ENCODE assay signal across 8 cellular contexts in the genomic region with DNA sequence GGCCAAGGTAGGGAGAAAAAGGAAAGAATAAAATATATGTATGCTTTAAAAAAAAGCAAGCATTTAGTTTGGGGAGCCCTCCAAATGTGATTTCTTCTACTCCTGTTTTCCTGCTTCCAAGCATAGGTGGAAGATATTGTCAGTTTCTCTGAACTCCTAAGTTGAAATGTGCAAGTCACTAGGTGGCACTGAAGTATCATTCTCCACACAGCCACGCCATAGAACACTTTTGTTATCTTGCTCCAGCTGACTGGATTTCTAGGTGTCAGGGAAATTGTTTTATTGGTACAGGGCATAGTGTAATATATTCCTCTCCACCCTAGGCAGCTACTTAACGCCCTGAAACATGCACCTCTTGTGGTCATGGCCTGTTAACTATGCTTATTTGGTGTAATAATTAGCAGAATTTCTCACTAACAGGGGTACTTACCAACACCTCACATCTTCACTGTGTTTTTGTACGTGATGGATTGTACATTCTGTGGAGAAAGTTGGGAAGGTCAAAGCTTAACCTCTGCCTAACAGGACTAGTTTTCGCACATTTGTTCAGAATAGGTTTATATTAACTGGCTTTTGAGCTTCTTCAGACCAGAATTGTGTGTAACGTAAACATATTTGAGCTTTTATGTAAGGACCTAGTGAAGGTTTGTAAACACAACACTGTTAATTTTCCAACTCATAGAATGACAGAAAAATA.
A peak's percentile ranks its signal among the peaks of the same experiment; 100 is the strongest.
DNase-seq lines count a peak whose midpoint lies in the region; ATAC-seq and TF ChIP-seq lines count a peak whose summit lies in the region.

No MANE protein-coding gene starts in this region.

- CTCF ChIA-PET in HEK293T (lab: Yijun Ruan, JAX), result interaction anchor here (0.6 to 1.5 kb wide), 5 partner anchors 29 to 1183 kb away, joined by 3 to 4 read pairs (median 4); no protein-coding TSS in a partner anchor

- H3K27ac ChIP-seq in subcutaneous abdominal adipose tissue (ENCODE audit: low read depth, low read length), result peak overlapping the region; percentile 87

- no peak overlapping the region for H3K4me3 ChIP-seq in subcutaneous abdominal adipose tissue (ENCODE audit: low read depth in 1 of 5, low read length in 5 of 5)

- no peaks in the 10 kb centered on the region for H3K9me3 ChIP-seq in subcutaneous abdominal adipose tissue (ENCODE audit: control insufficient read depth in 5 of 5, low read length in 5 of 5)

- no peak for ATAC-seq in HG03039 (IDR thresholded peaks at IDR 0.05; ENCODE audit: unreplicated experiment)

- DNase-seq in Daoy (ENCODE audit: low read depth), result peak; percentile 67
- peak; percentile 57 for DNase-seq in HEK293T (ENCODE audit: extremely low spot score)
- peak; percentile 79 for DNase-seq in NCI-H2171 treated with DMSO at 0.1 percent for 48 hours (lab: John Stamatoyannopoulos, UW)
- peak; percentile 88 for DNase-seq in astrocyte of the hippocampus (ENCODE audit: low read depth, low spot score)
- peak; percentile 55 for DNase-seq in iPS-NIHi11 (ENCODE audit: low spot score)
- DNase-seq in GOT3 (lab: John Stamatoyannopoulos, UW), result no peak

- H3K27me3 ChIP-seq in subcutaneous abdominal adipose tissue (ENCODE audit: control insufficient read depth in 5 of 5, insufficient read depth in 4 of 5, low read length in 5 of 5), result no peaks in the 10 kb centered on the region

- H3K36me3 ChIP-seq in subcutaneous abdominal adipose tissue (ENCODE audit: control insufficient read depth in 5 of 5, insufficient read depth in 5 of 5, low read length in 5 of 5), result no peaks in the 10 kb centered on the region

- POLR2A ChIA-PET in HEK293T (lab: Yijun Ruan, JAX), result no interaction called here

- H3K4me1 ChIP-seq in subcutaneous abdominal adipose tissue (ENCODE audit: control insufficient read depth in 5 of 5, insufficient read depth in 5 of 5, low read length in 5 of 5), result peaks cover 0 to 74% (median 49%) of the 10 kb centered on the region in 5 donors

- H3K9ac ChIP-seq in subcutaneous abdominal adipose tissue (ENCODE audit: low read length in 5 of 5), result peak overlapping the region in 2 of 5 donors; percentile 12 to 20

TF ChIP-seq in HEK293T, 16 proteins besides CTCF, POLR2A, EP300 and RAD21:
- TF ChIP-seq PKNOX1 (IDR thresholded peaks at IDR 0.05) (peak; percentile 43; the same call in 1 of the 2 replicates), LEF1 (IDR thresholded peaks at IDR 0.05; ENCODE audit: borderline replicate concordance) (no peak)
TF ChIP-seq in HEK293T: peak in this region for 1.
